18 cellular contexts compared by ENCODE assay signal in genomic region chr12:95989504-95990123, GRCh38. TPM values are rescaled to one million over a fixed set of nuclear protein-coding genes. Genes with fewer than 3 reads are reported as not detected.
"Had no signal": no experiment of that assay in that cellular context is flagged by ENCODE, and none has a peak within 500 bp of the region (broad histone marks: within the 10 kb centered on the region; RNA-seq: fewer than 3 reads in every experiment).

No MANE protein-coding gene starts in this region.

- H2AFZ ChIP-seq: parathyroid adenoma had no signal

- H3K79me2 ChIP-seq: parathyroid adenoma had no signal

- H3K9ac ChIP-seq: parathyroid adenoma had no signal

- H3K27me3 ChIP-seq: gastrocnemius medialis, left lung, right lobe of liver, suprapubic skin, thyroid gland, upper lobe of left lung, uterus had no signal

- H3K27ac ChIP-seq: gastrocnemius medialis, heart right ventricle, left lung, lower lobe of right lung, parathyroid adenoma, prostate gland, right lobe of liver, suprapubic skin, thyroid gland, upper lobe of left lung, uterus had no signal

- H3K4me3 ChIP-seq: gastrocnemius medialis, heart right ventricle, left lung, lower lobe of right lung, prostate gland, right lobe of liver, suprapubic skin, thyroid gland, upper lobe of left lung, uterus had no signal

- DNase-seq: gastrocnemius medialis; heart right ventricle; immature natural killer cell; left lung; lower lobe of right lung; right lobe of liver; stimulated activated CD4-positive, alpha-beta T cell treated with anti-CD3 and anti-CD28 coated beads, Interleukin-4, amount 100 ng/mL, for 1 hour; stimulated activated CD8-positive, alpha-beta memory T cell treated with anti-CD3 and anti-CD28 coated beads, Interleukin-4, amount 100 ng/mL, for 48 hours; stimulated activated naive CD8-positive, alpha-beta T cell treated with anti-CD3 and anti-CD28 coated beads, Interleukin-15, Interleukin-2, amounts not matched to agents 100 U/mL and 50 U/mL, for 24 hours; thyroid gland; upper lobe of left lung; uterus had no signal

- H3K9me3 ChIP-seq: gastrocnemius medialis, heart right ventricle, left lung, lower lobe of right lung, prostate gland, right lobe of liver, suprapubic skin, thyroid gland, upper lobe of left lung, uterus had no signal

- H3K4me1 ChIP-seq: gastrocnemius medialis, left lung, lower lobe of right lung, parathyroid adenoma, prostate gland, thyroid gland, upper lobe of left lung, uterus had no signal

- H3K36me3 ChIP-seq: gastrocnemius medialis, lower lobe of right lung, prostate gland, suprapubic skin, thyroid gland, upper lobe of left lung, uterus had no signal

RNA-seq across cellular contexts. Expression of gene AMDHD1, which starts 46.5 kb away (rescaled TPM):
- total RNA-seq: epithelial cell of proximal tubule, mesothelial cell of epicardium had no signal

RNA-seq across cellular contexts. Expression of gene CCDC38, which starts 47.2 kb away (rescaled TPM):
- total RNA-seq: gastrocnemius medialis, omental fat pad had no signal
